7 cellular contexts compared by ENCODE assay signal in the genomic region with DNA sequence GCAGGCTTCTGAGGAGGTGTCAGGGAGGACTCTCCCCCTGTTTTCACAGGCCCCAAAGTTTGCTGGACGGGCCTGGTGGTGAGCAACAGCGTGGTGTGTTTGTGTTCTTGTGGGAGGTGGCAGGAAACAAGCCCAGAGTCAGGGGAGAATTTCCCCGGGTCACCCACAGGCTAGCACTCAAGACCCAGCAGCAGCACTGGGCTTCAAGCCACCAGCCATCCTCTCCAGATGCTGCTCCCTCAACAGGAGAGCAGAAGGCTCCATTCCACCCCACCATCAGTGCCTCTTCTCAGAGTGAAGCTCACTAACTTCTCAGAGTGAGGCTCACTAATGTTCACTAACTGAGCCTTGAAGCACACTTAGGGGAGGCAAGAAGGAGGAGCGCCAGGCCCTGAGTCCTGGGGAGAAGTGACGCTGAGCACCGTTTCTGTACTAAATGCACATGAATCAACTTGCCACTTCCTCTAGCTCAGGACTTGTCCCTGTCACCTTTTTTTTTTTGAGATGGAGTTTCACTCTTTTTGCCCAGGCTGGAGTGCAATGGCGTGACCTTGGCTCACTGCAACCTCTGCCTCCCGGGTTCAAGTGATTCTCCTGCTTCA.
DNase-seq lines count a peak whose midpoint lies in the region; ATAC-seq, FAIRE-seq and TF ChIP-seq lines count a peak whose summit lies in the region.
"Not testable (repeated sequence)": the region's sequence is repeated elsewhere in the genome, so short reads cannot be mapped to it uniquely, and the experiment has no call there.

No MANE protein-coding gene starts in this region.

- not testable (repeated sequence) for H3K36me3 ChIP-seq in BLaER1 treated with 17β-estradiol and CSF1 and Interleukin-3, amounts not matched to agents 10 nM and 100 nM; small intestine (ENCODE audit: control insufficient read depth in 2 of 2, insufficient read depth in 2 of 2, low read length in 2 of 2)

- WGBS in small intestine, 3 donors = 81 to 90% (median 83%) methylated on average over 8 of the region's 8 CpGs

- H3K36me3 Mint-ChIP-seq in T-helper 2 cell treated with Interferon-gamma antibody and Interleukin-4, amounts not matched to agents 5 μg/mL and 100 μg/mL, for 36 hours (ENCODE audit: low read depth); activated CD8-positive, alpha-beta T cell treated with anti-CD3 and anti-CD28 coated beads for 36 hours (ENCODE audit: low read depth); activated T-helper 1 cell treated with anti-CD3 and anti-CD28 coated beads, Interleukin-12 subunit alpha, Interleukin-12 subunit beta, Interleukin-2, Interleukin-4 antibody, amounts not matched to agents 30 ng/mL and 10 ng/mL and 1 ng/mL, durations not matched to agents 14 hours and 24 hours and 36 hours (ENCODE audit: low read depth); activated naive CD8-positive, alpha-beta T cell treated with anti-CD3 and anti-CD28 coated beads, Interleukin-2, amount 50 U/mL, for 24 hours (ENCODE audit: low read depth): not testable (repeated sequence)

- H3K27me3 ChIP-seq in BLaER1 treated with 17β-estradiol and CSF1 and Interleukin-3, amounts not matched to agents 10 nM and 100 nM; small intestine (ENCODE audit: control insufficient read depth in 2 of 2, insufficient read depth in 2 of 2, low read length in 2 of 2): not testable (repeated sequence)

- TF ChIP-seq CTCF in activated CD8-positive, alpha-beta T cell treated with anti-CD3 and anti-CD28 coated beads for 36 hours (IDR thresholded peaks at IDR 0.05) = not testable (repeated sequence)

- CTCF ChIA-PET in activated CD8-positive, alpha-beta T cell treated with anti-CD3 and anti-CD28 coated beads for 36 hours (lab: Charles Lee) = interaction anchor here (0.7 to 0.8 kb wide), 2 partner anchors 57 to 723 kb away, joined by 3 read pairs; no protein-coding TSS in a partner anchor

- H3K4me3 ChIP-seq in BLaER1 treated with 17β-estradiol and CSF1 and Interleukin-3, amounts not matched to agents 10 nM and 100 nM; small intestine (ENCODE audit: low read depth in 1 of 2, low read length in 2 of 2): not testable (repeated sequence)

- POLR2A ChIA-PET in activated CD8-positive, alpha-beta T cell treated with anti-CD3 and anti-CD28 coated beads for 36 hours (lab: Charles Lee) = not testable (repeated sequence)

- not testable (repeated sequence) for H3K27ac ChIP-seq in BLaER1 treated with 17β-estradiol and CSF1 and Interleukin-3, amounts not matched to agents 10 nM and 100 nM; small intestine (ENCODE audit: low read depth in 1 of 2, low read length in 1 of 2)

- FAIRE-seq in small intestine (lab: Jason Lieb, UNC) = not testable (repeated sequence)

- H3K27ac Mint-ChIP-seq in T-helper 2 cell treated with Interferon-gamma antibody and Interleukin-4, amounts not matched to agents 5 μg/mL and 100 μg/mL, for 36 hours = peak overlapping the region; percentile 26
- peak overlapping the region; percentile 77 for H3K27ac Mint-ChIP-seq in activated CD8-positive, alpha-beta T cell treated with anti-CD3 and anti-CD28 coated beads for 36 hours
- peak overlapping the region; percentile 3 for H3K27ac Mint-ChIP-seq in activated T-helper 1 cell treated with anti-CD3 and anti-CD28 coated beads, Interleukin-12 subunit alpha, Interleukin-12 subunit beta, Interleukin-2, Interleukin-4 antibody, amounts not matched to agents 30 ng/mL and 10 ng/mL and 1 ng/mL, durations not matched to agents 14 hours and 24 hours and 36 hours
- not testable (repeated sequence) for H3K27ac Mint-ChIP-seq in activated naive CD8-positive, alpha-beta T cell treated with anti-CD3 and anti-CD28 coated beads, Interleukin-2, amount 50 U/mL, for 24 hours

- not testable (repeated sequence) for H3K4me1 Mint-ChIP-seq in T-helper 2 cell treated with Interferon-gamma antibody and Interleukin-4, amounts not matched to agents 5 μg/mL and 100 μg/mL, for 36 hours (ENCODE audit: low read depth); activated CD8-positive, alpha-beta T cell treated with anti-CD3 and anti-CD28 coated beads for 36 hours (ENCODE audit: low read depth); activated T-helper 1 cell treated with anti-CD3 and anti-CD28 coated beads, Interleukin-12 subunit alpha, Interleukin-12 subunit beta, Interleukin-2, Interleukin-4 antibody, amounts not matched to agents 30 ng/mL and 10 ng/mL and 1 ng/mL, durations not matched to agents 14 hours and 24 hours and 36 hours (ENCODE audit: low read depth); activated naive CD8-positive, alpha-beta T cell treated with anti-CD3 and anti-CD28 coated beads, Interleukin-2, amount 50 U/mL, for 24 hours

- DNase-seq in MV-4-11 (lab: John Stamatoyannopoulos, UW) (peak; percentile 74), small intestine (peak; percentile 7)
- peak; percentile 5 for DNase-seq in T-helper 2 cell treated with Interferon-gamma antibody and Interleukin-4, amounts not matched to agents 5 μg/mL and 100 μg/mL, for 36 hours (ENCODE audit: low spot score)
- DNase-seq in activated CD8-positive, alpha-beta T cell treated with anti-CD3 and anti-CD28 coated beads for 36 hours = peak; percentile 45
- not testable (repeated sequence) for DNase-seq in activated T-helper 1 cell treated with anti-CD3 and anti-CD28 coated beads, Interleukin-12 subunit alpha, Interleukin-12 subunit beta, Interleukin-2, Interleukin-4 antibody, amounts not matched to agents 30 ng/mL and 10 ng/mL and 1 ng/mL, durations not matched to agents 14 hours and 24 hours and 36 hours (ENCODE audit: low spot score); activated naive CD8-positive, alpha-beta T cell treated with anti-CD3 and anti-CD28 coated beads, Interleukin-2, amount 50 U/mL, for 24 hours

- peak overlapping the region in 6 of 11 experiments; percentile 13 to 44 (median 29); a peak in 9 of 22 replicates for H3K4me2 ChIP-seq in BLaER1 treated with 17β-estradiol and CSF1 and Interleukin-3, amounts not matched to agents 10 nM and 100 nM

- ATAC-seq in activated CD8-positive, alpha-beta T cell treated with anti-CD3 and anti-CD28 coated beads for 36 hours = peak; percentile 88
- peak; percentile 70 for ATAC-seq in activated naive CD8-positive, alpha-beta T cell treated with anti-CD3 and anti-CD28 coated beads, Interleukin-2, amount 50 U/mL, for 24 hours

- H4K20me1 ChIP-seq in BLaER1 treated with 17β-estradiol and CSF1 and Interleukin-3, amounts not matched to agents 10 nM and 100 nM = not testable (repeated sequence)

- H3K4me3 Mint-ChIP-seq in T-helper 2 cell treated with Interferon-gamma antibody and Interleukin-4, amounts not matched to agents 5 μg/mL and 100 μg/mL, for 36 hours; activated CD8-positive, alpha-beta T cell treated with anti-CD3 and anti-CD28 coated beads for 36 hours; activated T-helper 1 cell treated with anti-CD3 and anti-CD28 coated beads, Interleukin-12 subunit alpha, Interleukin-12 subunit beta, Interleukin-2, Interleukin-4 antibody, amounts not matched to agents 30 ng/mL and 10 ng/mL and 1 ng/mL, durations not matched to agents 14 hours and 24 hours and 36 hours; activated naive CD8-positive, alpha-beta T cell treated with anti-CD3 and anti-CD28 coated beads, Interleukin-2, amount 50 U/mL, for 24 hours: not testable (repeated sequence)

- not testable (repeated sequence) for H3K9me3 Mint-ChIP-seq in T-helper 2 cell treated with Interferon-gamma antibody and Interleukin-4, amounts not matched to agents 5 μg/mL and 100 μg/mL, for 36 hours; activated CD8-positive, alpha-beta T cell treated with anti-CD3 and anti-CD28 coated beads for 36 hours; activated T-helper 1 cell treated with anti-CD3 and anti-CD28 coated beads, Interleukin-12 subunit alpha, Interleukin-12 subunit beta, Interleukin-2, Interleukin-4 antibody, amounts not matched to agents 30 ng/mL and 10 ng/mL and 1 ng/mL, durations not matched to agents 14 hours and 24 hours and 36 hours; activated naive CD8-positive, alpha-beta T cell treated with anti-CD3 and anti-CD28 coated beads, Interleukin-2, amount 50 U/mL, for 24 hours

- not testable (repeated sequence) for H3K9ac ChIP-seq in BLaER1 treated with 17β-estradiol and CSF1 and Interleukin-3, amounts not matched to agents 10 nM and 100 nM

- peaks cover 19 to 59% (median 36%) of the 10 kb centered on the region in 10 experiments for H3K4me1 ChIP-seq in BLaER1 treated with 17β-estradiol and CSF1 and Interleukin-3, amounts not matched to agents 10 nM and 100 nM
- H3K4me1 ChIP-seq in small intestine (ENCODE audit: control insufficient read depth in 2 of 2, insufficient read depth in 1 of 2, low read depth in 1 of 2, low read length in 1 of 2) = not testable (repeated sequence)

- H3K27me3 Mint-ChIP-seq in T-helper 2 cell treated with Interferon-gamma antibody and Interleukin-4, amounts not matched to agents 5 μg/mL and 100 μg/mL, for 36 hours (ENCODE audit: low read depth); activated CD8-positive, alpha-beta T cell treated with anti-CD3 and anti-CD28 coated beads for 36 hours; activated T-helper 1 cell treated with anti-CD3 and anti-CD28 coated beads, Interleukin-12 subunit alpha, Interleukin-12 subunit beta, Interleukin-2, Interleukin-4 antibody, amounts not matched to agents 30 ng/mL and 10 ng/mL and 1 ng/mL, durations not matched to agents 14 hours and 24 hours and 36 hours (ENCODE audit: insufficient read depth); activated naive CD8-positive, alpha-beta T cell treated with anti-CD3 and anti-CD28 coated beads, Interleukin-2, amount 50 U/mL, for 24 hours: not testable (repeated sequence)

- intact Hi-C loops in activated CD8-positive, alpha-beta T cell treated with anti-CD3 and anti-CD28 coated beads for 36 hours (cut with micrococcal nuclease); activated T-helper 1 cell treated with anti-CD3 and anti-CD28 coated beads, Interleukin-12 subunit alpha, Interleukin-12 subunit beta, Interleukin-2, Interleukin-4 antibody, amounts not matched to agents 30 ng/mL and 10 ng/mL and 1 ng/mL, durations not matched to agents 14 hours and 24 hours and 36 hours (cut with micrococcal nuclease): not testable (repeated sequence)

- peaks cover 6 to 21% (median 13%) of the 10 kb centered on the region in 11 experiments; a peak in 19 of 22 replicates for H3K9me3 ChIP-seq in BLaER1 treated with 17β-estradiol and CSF1 and Interleukin-3, amounts not matched to agents 10 nM and 100 nM (replicated peaks in 1 of 11)
- H3K9me3 ChIP-seq in small intestine (ENCODE audit: control insufficient read depth, low read depth) = not testable (repeated sequence)
